In the genomic region with DNA sequence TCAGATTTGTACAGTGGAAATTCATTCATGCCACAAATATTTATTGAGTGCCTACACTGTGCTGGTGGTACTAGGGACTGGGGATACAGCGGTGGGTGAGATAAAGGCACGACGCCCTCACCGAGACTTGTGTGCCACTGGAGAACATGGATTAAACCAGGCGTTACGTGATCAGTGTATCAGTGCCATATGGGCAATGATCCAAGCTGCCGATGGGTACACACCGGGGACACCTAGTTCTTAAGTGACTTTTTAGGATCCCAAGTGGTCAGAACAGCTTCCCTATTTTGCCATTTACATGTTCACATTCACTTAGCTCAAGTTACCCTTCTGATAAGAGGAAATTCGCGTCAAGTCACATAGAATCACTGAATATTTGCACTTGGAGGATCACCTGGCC, we compare ENCODE assay signal across 15 cellular contexts.
DNase-seq lines count a peak whose midpoint lies in the region; ATAC-seq and TF ChIP-seq lines count a peak whose summit lies in the region.
"Had no signal": no experiment of that assay in that cellular context is flagged by ENCODE, and none has a peak within 500 bp of the region (broad histone marks: within the 10 kb centered on the region; RNA-seq: fewer than 3 reads in every experiment).

No MANE protein-coding gene starts in this region.

- H3K4me1 ChIP-seq in tibial artery, result peaks cover 0 to 100% (median 64%) of the 10 kb centered on the region in 4 donors
- H3K4me1 ChIP-seq in breast epithelium, result peaks cover 10 to 17% of the 10 kb centered on the region in 2 donors
- H3K4me1 ChIP-seq in spleen, result peaks cover 7 to 85% (median 38%) of the 10 kb centered on the region in 6 donors

- TF ChIP-seq CTCF in coronary artery (IDR thresholded peaks at IDR 0.05) (no peak), tibial artery (IDR thresholded peaks at IDR 0.05) (no peak), breast epithelium (IDR thresholded peaks at IDR 0.05) (no peak), spleen (IDR thresholded peaks at IDR 0.05 in 8 of 11, conservative IDR thresholded peaks at IDR 0.05 in 3 of 11) (no peak)

- intact Hi-C loops in Right ventricle myocardium inferior (cut with DNase I) (loop anchor here (5.0 to 10.0 kb wide), 2 partner anchors 317 to 495 kb away; no protein-coding TSS in a partner anchor), left cardiac atrium (cut with DNase I) (loop anchor here in 1 of 2 donors (10.0 kb wide), 2 partner anchors 125 to 235 kb away; a partner anchor contains a TSS), tibial artery (cut with DNase I; ENCODE audit: low total_unique reads) (loop anchor here (5.0 to 10.0 kb wide), 2 partner anchors 232 to 295 kb away; no protein-coding TSS in a partner anchor), breast epithelium (cut with DNase I; ENCODE audit: low total_unique reads) (no loop called here), spleen (cut with DNase I; ENCODE audit: low total_unique reads) (loop anchor here (10.0 kb wide), 1 partner anchor 235 kb away; a partner anchor contains a TSS)

- H3K4me3 ChIP-seq in coronary artery (no peak overlapping the region), tibial artery (no peak overlapping the region), breast epithelium (no peak overlapping the region), spleen (no peak overlapping the region)

- peak; percentile 12 for ATAC-seq in Right ventricle myocardium inferior
- no peak for ATAC-seq in left cardiac atrium
- ATAC-seq: HepG2 had no signal

- H3K27ac ChIP-seq in coronary artery (peak overlapping the region; percentile 38 to 51), tibial artery (peak overlapping the region; percentile 81 to 83), breast epithelium (no peak overlapping the region), spleen (no peak overlapping the region)

- H3K9me3 ChIP-seq in tibial artery (no peaks in the 10 kb centered on the region), breast epithelium (no peaks in the 10 kb centered on the region), spleen (no peaks in the 10 kb centered on the region)

- DNase-seq in Right ventricle myocardium inferior (ENCODE audit: missing footprints), result no peak
- no peak for DNase-seq in left cardiac atrium
- peak; percentile 4 for DNase-seq in MV-4-11 (lab: John Stamatoyannopoulos, UW)
- peak; percentile 9 for DNase-seq in coronary artery (ENCODE audit: low spot score)
- DNase-seq in tibial artery, result peak in 1 of 2 donors; percentile 16
- DNase-seq in breast epithelium (ENCODE audit: low spot score in 2 of 2), result no peak
- DNase-seq in SKM-1 treated with dmso at 0.1 percent for 144 hours (lab: John Stamatoyannopoulos, UW; ENCODE audit: unreplicated experiment), result no peak
- DNase-seq in spleen, result no peak
- DNase-seq: CD4-positive, alpha-beta T cell; H7; Karpas-422; NCI-H1048; NCI-H146; T-helper 1 cell had no signal

- H3K27me3 ChIP-seq in tibial artery, result no peaks in the 10 kb centered on the region
- no peaks in the 10 kb centered on the region for H3K27me3 ChIP-seq in breast epithelium
- peaks cover 0 to 10% (median 0%) of the 10 kb centered on the region in 7 donors for H3K27me3 ChIP-seq in spleen (replicated peaks in 1 of 7)

- WGBS in spleen, 5 donors, result 81 to 95% (median 83%) methylated on average over 10 of the region's 10 CpGs

- TF ChIP-seq POLR2A in breast epithelium (IDR thresholded peaks at IDR 0.05) (no peak), spleen (IDR thresholded peaks at IDR 0.05) (no peak)

- H3K36me3 ChIP-seq in tibial artery, result no peaks in the 10 kb centered on the region
- H3K36me3 ChIP-seq in breast epithelium, result no peaks in the 10 kb centered on the region
- no peaks in the 10 kb centered on the region for H3K36me3 ChIP-seq in spleen

Comparison
In these comparisons a context has a peak if more than half of its experiments do, and no peak if none do; other contexts are left out.
1. DNase-seq: peak in MV-4-11 (single experiment) and coronary artery (single experiment); none in Right ventricle myocardium inferior (single experiment), left cardiac atrium (single experiment), breast epithelium (0 of 2), SKM-1 treated with dmso at 0.1 percent for 144 hours (single experiment) and spleen (single experiment).
2. H3K27ac ChIP-seq: peak in coronary artery (2 of 2) and tibial artery (2 of 2); none in breast epithelium (0 of 2) and spleen (0 of 8).